9 cellular contexts compared by ENCODE assay signal in genomic region chr3:45987368-45988099, GRCh38. TPM values are rescaled to one million over a fixed set of nuclear protein-coding genes. Genes with fewer than 3 reads are reported as not detected.
DNase-seq lines count a peak whose midpoint lies in the region; ATAC-seq, FAIRE-seq and TF ChIP-seq lines count a peak whose summit lies in the region.
"Had no signal": no experiment of that assay in that cellular context is flagged by ENCODE, and none has a peak within 500 bp of the region (broad histone marks: within the 10 kb centered on the region; RNA-seq: fewer than 3 reads in every experiment).

No MANE protein-coding gene starts in this region.

- no peak for ATAC-seq in HG03521 (IDR thresholded peaks at IDR 0.05; ENCODE audit: unreplicated experiment)

- whole genome bisulfite sequencing in small intestine, 3 donors, result 50 to 67% (median 54%) methylated on average over 6 of the region's 6 CpGs

- DNase-seq in GM04503 (ENCODE audit: low read depth), result peak; percentile 59
- DNase-seq in anterior cingulate cortex (lab: John Stamatoyannopoulos, UW), result peak in 45 of 58 donors; percentile 9 to 83 (median 38)
- DNase-seq in hippocampal formation (lab: John Stamatoyannopoulos, UW), result peak; percentile 28 to 47
- DNase-seq in small intestine, result no peak
- DNase-seq in frontal cortex (ENCODE audit: low spot score in 2 of 2), result no peak
- DNase-seq in COLO829 (ENCODE audit: low spot score), result no peak
- no peak for DNase-seq in GM13977 (ENCODE audit: low spot score)
- DNase-seq: islet precursor cell had no signal

- H3K9me3 ChIP-seq in small intestine (ENCODE audit: control insufficient read depth, low read depth), result no peaks in the 10 kb centered on the region

- no peaks in the 10 kb centered on the region for H3K27me3 ChIP-seq in small intestine (ENCODE audit: control insufficient read depth in 2 of 2, insufficient read depth in 2 of 2, low read length in 2 of 2)

- no peak overlapping the region for H3K4me3 ChIP-seq in small intestine (ENCODE audit: low read depth in 1 of 2, low read length in 2 of 2)

- H3K36me3 ChIP-seq in small intestine (ENCODE audit: control insufficient read depth in 2 of 2, insufficient read depth in 2 of 2, low read length in 2 of 2), result peaks cover 5 to 8% of the 10 kb centered on the region in 2 donors

- TF ChIP-seq CTCF in GM13977 (IDR thresholded peaks at IDR 0.05; ENCODE audit: extremely low read depth, insufficient read depth, missing control alignments), result no peak

- H3K27ac ChIP-seq in small intestine (ENCODE audit: low read depth in 1 of 2, low read length in 1 of 2), result peak overlapping the region; percentile 17 to 67

- H3K4me1 ChIP-seq in small intestine (ENCODE audit: control insufficient read depth in 2 of 2, insufficient read depth in 1 of 2, low read depth in 1 of 2, low read length in 1 of 2), result peaks cover 18 to 27% of the 10 kb centered on the region in 2 donors

- in situ Hi-C loops in GM13977 (cut with MboI; ENCODE audit: low pct_unique_long_range_greater_than_20kb, low sequenced_read_pairs, unreplicated experiment), result no loop called here

- FAIRE-seq in small intestine (lab: Jason Lieb, UNC) (no peak), frontal cortex (lab: Jason Lieb, UNC) (no peak)

RNA-seq across cellular contexts. Expression of gene FYCO1, which starts 8.1 kb away (rescaled TPM):
- polyA plus RNA-seq in small intestine, result 1 to 10 TPM; 6.5 to 9.6 (median 8.3) TPM
- total RNA-seq in frontal cortex, result 1.2 TPM

RNA-seq across cellular contexts. Expression of gene XCR1, which starts 39.7 kb away (rescaled TPM):
- polyA plus RNA-seq in small intestine, result under 1 TPM in 2 of 3 donors, not detected in 1; under 0.01 to 0.13 TPM
- not detected for total RNA-seq in frontal cortex

RNA-seq across cellular contexts. Expression of gene CXCR6, which starts 44.3 kb away (rescaled TPM):
- polyA plus RNA-seq in small intestine, result 1 to 10 TPM in 2 of 3 donors, under 1 TPM in 1; 0.45 to 2.7 (median 2.2) TPM
- not detected for total RNA-seq in frontal cortex

Comparison
In these comparisons a context has a peak if more than half of its experiments do, and no peak if none do; other contexts are left out.
1. DNase-seq: peak in GM04503 (single experiment), anterior cingulate cortex (45 of 58) and hippocampal formation (2 of 2); none in small intestine (single experiment), frontal cortex (0 of 2), COLO829 (single experiment) and GM13977 (single experiment).